ENCODE assay signal across 13 cellular contexts in the genomic region with DNA sequence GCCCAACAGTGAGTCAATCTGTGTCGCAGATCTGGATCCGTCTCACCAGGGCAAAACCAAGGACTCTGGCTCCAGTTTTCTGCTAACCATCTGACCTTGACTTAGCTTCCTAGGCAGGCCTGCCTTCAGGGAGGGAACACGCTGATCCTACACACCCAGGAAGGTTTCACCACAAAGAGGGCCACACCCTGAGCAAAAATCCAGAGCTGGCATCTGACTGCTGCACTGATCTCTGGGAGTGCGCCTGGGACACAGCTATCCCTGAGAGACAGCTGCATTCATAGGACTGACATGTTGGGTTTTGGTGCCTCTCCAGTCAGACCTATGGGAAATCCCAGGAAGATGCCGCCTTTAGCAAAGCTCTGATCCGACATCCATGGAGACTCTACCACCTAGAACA. TPM values are rescaled to one million over a fixed set of nuclear protein-coding genes. Genes with fewer than 3 reads are reported as not detected.
DNase-seq lines count a peak whose midpoint lies in the region; ATAC-seq and TF ChIP-seq lines count a peak whose summit lies in the region.
"Had no signal": no experiment of that assay in that cellular context is flagged by ENCODE, and none has a peak within 500 bp of the region (broad histone marks: within the 10 kb centered on the region; RNA-seq: fewer than 3 reads in every experiment).

No MANE protein-coding gene starts in this region.

- H3K27me3 ChIP-seq in brain microvascular endothelial cell (replicated peaks) = no peaks in the 10 kb centered on the region
- H3K27me3 ChIP-seq in upper lobe of left lung = no peaks in the 10 kb centered on the region

- H3K9me3 ChIP-seq in upper lobe of left lung = no peaks in the 10 kb centered on the region

- no peaks in the 10 kb centered on the region for H3K27me3 Mint-ChIP-seq in T-helper 2 cell treated with Interferon-gamma antibody and Interleukin-4, amounts not matched to agents 5 μg/mL and 100 μg/mL, for 36 hours (ENCODE audit: low read depth)

- no peaks in the 10 kb centered on the region for H3K9me3 Mint-ChIP-seq in T-helper 2 cell treated with Interferon-gamma antibody and Interleukin-4, amounts not matched to agents 5 μg/mL and 100 μg/mL, for 36 hours
- H3K9me3 Mint-ChIP-seq: activated naive CD4-positive, alpha-beta T cell treated with anti-CD3 and anti-CD28 coated beads, Interleukin-2, amount 50 U/mL, for 72 hours had no signal

- peak in 1 of 4 donors; percentile 80 for TF ChIP-seq EP300 in upper lobe of left lung (IDR thresholded peaks at IDR 0.05)

- H3K4me3 Mint-ChIP-seq in T-helper 2 cell treated with Interferon-gamma antibody and Interleukin-4, amounts not matched to agents 5 μg/mL and 100 μg/mL, for 36 hours = no peak overlapping the region

- WGBS in upper lobe of left lung, 2 donors = 77 to 82% methylated on average over 4 to 6 of the region's 6 CpGs

- H3K4me3 ChIP-seq in brain microvascular endothelial cell (ENCODE audit: low read depth, low read length) = no peak overlapping the region
- no peak overlapping the region for H3K4me3 ChIP-seq in upper lobe of left lung

- peaks cover 10% of the 10 kb centered on the region for H3K4me1 Mint-ChIP-seq in T-helper 2 cell treated with Interferon-gamma antibody and Interleukin-4, amounts not matched to agents 5 μg/mL and 100 μg/mL, for 36 hours (ENCODE audit: low read depth)

- ATAC-seq in upper lobe of left lung (ENCODE audit: low FRiP score in 2 of 2) = peak; percentile 75 to 85
- no peak for ATAC-seq in HG02610 (IDR thresholded peaks at IDR 0.05; ENCODE audit: unreplicated experiment)
- no peak for ATAC-seq in GM19397 (IDR thresholded peaks at IDR 0.05; ENCODE audit: unreplicated experiment)
- ATAC-seq: activated CD4-positive, CD25-positive, alpha-beta regulatory T cell treated with anti-CD3 and anti-CD28 coated beads, Interleukin-2, amount 50 U/mL, for 24 hours had no signal

- H3K36me3 ChIP-seq in brain microvascular endothelial cell (replicated peaks) (peaks cover 18% of the 10 kb centered on the region), upper lobe of left lung (peaks cover 9 to 78% (median 48%) of the 10 kb centered on the region in 4 donors)

- no peak for DNase-seq in T-helper 2 cell treated with Interferon-gamma antibody and Interleukin-4, amounts not matched to agents 5 μg/mL and 100 μg/mL, for 36 hours (ENCODE audit: low spot score)
- DNase-seq in T-helper 2 cell (no peak), brain microvascular endothelial cell (peak; percentile 1), islet precursor cell (peak; percentile 69), upper lobe of left lung (peak in 1 of 2 donors; percentile 86), NCI-H1092 treated with DMSO at 0.1 percent for 48 hours (lab: John Stamatoyannopoulos, UW) (no peak)
- DNase-seq: GOT3, NCI-H510A had no signal

- peak in 1 of 4 donors; percentile 42 for TF ChIP-seq POLR2A in upper lobe of left lung (IDR thresholded peaks at IDR 0.05)

- H3K4me1 ChIP-seq in upper lobe of left lung = peaks cover 0 to 15% (median 9%) of the 10 kb centered on the region in 4 donors

- in situ Hi-C loops in brain microvascular endothelial cell (cut with HindIII; ENCODE audit: low pct_ligation_motif_present, low sequenced_read_pairs) = no loop called here

- H3K36me3 Mint-ChIP-seq in T-helper 2 cell treated with Interferon-gamma antibody and Interleukin-4, amounts not matched to agents 5 μg/mL and 100 μg/mL, for 36 hours (ENCODE audit: low read depth) = peaks cover 73% of the 10 kb centered on the region

- no peak overlapping the region for H3K27ac ChIP-seq in brain microvascular endothelial cell
- peak overlapping the region in 2 of 4 donors; percentile 53 to 72 for H3K27ac ChIP-seq in upper lobe of left lung
- H3K27ac ChIP-seq: HL-60 had no signal

- peak overlapping the region; percentile 4 for H3K27ac Mint-ChIP-seq in T-helper 2 cell treated with Interferon-gamma antibody and Interleukin-4, amounts not matched to agents 5 μg/mL and 100 μg/mL, for 36 hours
- H3K27ac Mint-ChIP-seq: activated naive CD4-positive, alpha-beta T cell treated with anti-CD3 and anti-CD28 coated beads, Interleukin-2, amount 50 U/mL, for 72 hours had no signal

- TF ChIP-seq CTCF in brain microvascular endothelial cell (IDR thresholded peaks at IDR 0.05; ENCODE audit: low read depth, low read length, missing control alignments) (no peak), upper lobe of left lung (IDR thresholded peaks at IDR 0.05) (no peak)

RNA-seq across cellular contexts. Expression of gene CDK5RAP2, which starts 47.5 kb away (rescaled TPM):
- total RNA-seq in upper lobe of left lung = 100 to 1,000 TPM in 1 of 6 donors, 10 to 100 TPM in 5; 41.7 to 137 (median 51.6) TPM

Comparison
In these comparisons a context has a peak if more than half of its experiments do, and no peak if none do; other contexts are left out.
1. DNase-seq: peak in brain microvascular endothelial cell (single experiment) and islet precursor cell (single experiment); none in T-helper 2 cell treated with Interferon-gamma antibody and Interleukin-4, amounts not matched to agents 5 μg/mL and 100 μg/mL, for 36 hours (single experiment), T-helper 2 cell (0 of 5) and NCI-H1092 treated with DMSO at 0.1 percent for 48 hours (single experiment).
2. ATAC-seq: peak in upper lobe of left lung (2 of 2); none in HG02610 (single experiment) and GM19397 (single experiment).